ENCODE assay signal across 32 cellular contexts in genomic region chr3:155035553-155035952, GRCh38. TPM values are rescaled to one million over a fixed set of nuclear protein-coding genes. Genes with fewer than 3 reads are reported as not detected.
"Had no signal": no experiment of that assay in that cellular context is flagged by ENCODE, and none has a peak within 500 bp of the region (broad histone marks: within the 10 kb centered on the region; RNA-seq: fewer than 3 reads in every experiment).

No MANE protein-coding gene starts in this region.

- H3K4me3 ChIP-seq: body of pancreas, breast epithelium, SJCRH30, SK-N-MC had no signal

- H3K36me3 Mint-ChIP-seq: activated naive CD4-positive, alpha-beta T cell treated with anti-CD3 and anti-CD28 coated beads, Interleukin-2, amount 50 U/mL, for 24 hours; activated naive CD8-positive, alpha-beta T cell treated with anti-CD3 and anti-CD28 coated beads, Interleukin-2, amount 10 ng/mL, durations not matched to agents 7 days and 5 days had no signal

- DNase-seq: activated CD4-positive, alpha-beta T cell treated with anti-CD3 and anti-CD28 coated beads, Interleukin-2, amount 10 ng/mL, durations not matched to agents 24 days and 14 days; activated CD4-positive, alpha-beta T cell treated with anti-CD3 and anti-CD28 coated beads, Interleukin-2, amount 50 U/mL, for 4 hours; activated CD8-positive, alpha-beta T cell treated with anti-CD3 and anti-CD28 coated beads for 36 hours; activated gamma-delta T cell; activated naive CD4-positive, alpha-beta T cell treated with Interleukin-2 at 50 U/mL for 16 hours; activated naive CD8-positive, alpha-beta T cell treated with anti-CD3 and anti-CD28 coated beads, Interleukin-2, amount 10 ng/mL, durations not matched to agents 7 days and 5 days; activated T-cell treated with anti-CD3 and anti-CD28 coated beads, Interleukin-2, amount 50 U/mL, for 1 hour; activated T-cell treated with anti-CD3 and anti-CD28 coated beads, Interleukin-2, amount 50 U/mL, for 72 hours; body of pancreas; cerebellar nuclear complex; Kasumi-1; KG1; NCI-H1092 treated with DMSO at 0.1 percent for 48 hours; NCI-H1417; NCI-H146; NCI-H187; NCI-H2029 treated with DMSO at 0.1 percent for 48 hours; NCI-H2107; NCI-H2171; NCI-H510A; NCI-H526; NCI-H748 treated with DMSO at 0.1 percent for 48 hours; SHP77; SJCRH30 had no signal

- H3K9me3 Mint-ChIP-seq: activated CD4-positive, alpha-beta T cell treated with anti-CD3 and anti-CD28 coated beads, Interleukin-2, amount 10 ng/mL, durations not matched to agents 24 days and 14 days; activated naive CD4-positive, alpha-beta T cell treated with anti-CD3 and anti-CD28 coated beads, Interleukin-2, amount 50 U/mL, for 24 hours; activated naive CD8-positive, alpha-beta T cell treated with anti-CD3 and anti-CD28 coated beads, Interleukin-2, amount 10 ng/mL, durations not matched to agents 7 days and 5 days; activated T-helper 2 cell treated with anti-CD3 and anti-CD28 coated beads, Interferon-gamma antibody, Interleukin-2, Interleukin-4, amounts not matched to agents 10 μg/mL and 5 μg/mL and 100 μg/mL, durations not matched to agents 14 hours and 24 hours and 36 hours; T-helper 1 cell treated with Interleukin-12 subunit alpha and Interleukin-12 subunit beta and Interleukin-4 antibody, amounts not matched to agents 30 μg/mL and 1 μg/mL, for 36 hours; T-helper 2 cell treated with Interferon-gamma antibody and Interleukin-4, amounts not matched to agents 5 μg/mL and 100 μg/mL, for 36 hours had no signal

- H3K4me1 ChIP-seq: body of pancreas, breast epithelium had no signal

- ATAC-seq: activated CD8-positive, alpha-beta T cell treated with anti-CD3 and anti-CD28 coated beads for 36 hours; activated T-cell treated with anti-CD3 and anti-CD28 coated beads, Interleukin-2, amount 50 U/mL, for 72 hours; body of pancreas; Panc1 had no signal

- H3K9me3 ChIP-seq: body of pancreas, breast epithelium, SJCRH30 had no signal

- H3K27me3 ChIP-seq: body of pancreas, breast epithelium, SJCRH30 had no signal

- H3K36me3 ChIP-seq: breast epithelium, SJCRH30 had no signal

- H3K4me3 Mint-ChIP-seq: activated CD4-positive, alpha-beta T cell treated with anti-CD3 and anti-CD28 coated beads, Interleukin-2, amount 10 ng/mL, durations not matched to agents 24 days and 14 days; activated CD8-positive, alpha-beta T cell treated with anti-CD3 and anti-CD28 coated beads for 36 hours; activated naive CD4-positive, alpha-beta T cell treated with anti-CD3 and anti-CD28 coated beads, Interleukin-2, amount 50 U/mL, for 24 hours; activated naive CD8-positive, alpha-beta T cell treated with anti-CD3 and anti-CD28 coated beads, Interleukin-2, amount 10 ng/mL, durations not matched to agents 7 days and 5 days; activated T-cell treated with anti-CD3 and anti-CD28 coated beads, Interleukin-2, amount 50 U/mL, for 72 hours; T-helper 1 cell treated with Interleukin-12 subunit alpha and Interleukin-12 subunit beta and Interleukin-4 antibody, amounts not matched to agents 30 μg/mL and 1 μg/mL, for 36 hours; T-helper 2 cell treated with Interferon-gamma antibody and Interleukin-4, amounts not matched to agents 5 μg/mL and 100 μg/mL, for 36 hours had no signal

- H3K27ac ChIP-seq: body of pancreas, breast epithelium, SJCRH30 had no signal

- H3K27ac Mint-ChIP-seq: activated CD4-positive, alpha-beta T cell treated with anti-CD3 and anti-CD28 coated beads, Interleukin-2, amount 10 ng/mL, durations not matched to agents 24 days and 14 days; activated CD8-positive, alpha-beta T cell treated with anti-CD3 and anti-CD28 coated beads for 36 hours; activated naive CD4-positive, alpha-beta T cell treated with anti-CD3 and anti-CD28 coated beads, Interleukin-2, amount 50 U/mL, for 24 hours; activated naive CD8-positive, alpha-beta T cell treated with anti-CD3 and anti-CD28 coated beads, Interleukin-2, amount 10 ng/mL, durations not matched to agents 7 days and 5 days; activated T-cell treated with anti-CD3 and anti-CD28 coated beads, Interleukin-2, amount 50 U/mL, for 72 hours; activated T-helper 2 cell treated with anti-CD3 and anti-CD28 coated beads, Interferon-gamma antibody, Interleukin-2, Interleukin-4, amounts not matched to agents 10 μg/mL and 5 μg/mL and 100 μg/mL, durations not matched to agents 14 hours and 24 hours and 36 hours; T-helper 1 cell treated with Interleukin-12 subunit alpha and Interleukin-12 subunit beta and Interleukin-4 antibody, amounts not matched to agents 30 μg/mL and 1 μg/mL, for 36 hours; T-helper 2 cell treated with Interferon-gamma antibody and Interleukin-4, amounts not matched to agents 5 μg/mL and 100 μg/mL, for 36 hours had no signal

- H3K4me1 Mint-ChIP-seq: activated CD4-positive, alpha-beta T cell treated with anti-CD3 and anti-CD28 coated beads, Interleukin-2, amount 10 ng/mL, durations not matched to agents 24 days and 14 days; activated naive CD4-positive, alpha-beta T cell treated with anti-CD3 and anti-CD28 coated beads, Interleukin-2, amount 50 U/mL, for 24 hours; activated naive CD8-positive, alpha-beta T cell treated with anti-CD3 and anti-CD28 coated beads, Interleukin-2, amount 10 ng/mL, durations not matched to agents 7 days and 5 days had no signal

- H3K27me3 Mint-ChIP-seq: activated CD4-positive, alpha-beta T cell treated with anti-CD3 and anti-CD28 coated beads, Interleukin-2, amount 10 ng/mL, durations not matched to agents 24 days and 14 days; activated CD8-positive, alpha-beta T cell treated with anti-CD3 and anti-CD28 coated beads for 36 hours; activated naive CD4-positive, alpha-beta T cell treated with anti-CD3 and anti-CD28 coated beads, Interleukin-2, amount 50 U/mL, for 24 hours; activated naive CD8-positive, alpha-beta T cell treated with anti-CD3 and anti-CD28 coated beads, Interleukin-2, amount 10 ng/mL, durations not matched to agents 7 days and 5 days had no signal

RNA-seq across cellular contexts. Expression of gene MME, which starts 44.6 kb away (rescaled TPM):
- total RNA-seq: activated CD4-positive, alpha-beta T cell treated with anti-CD3 and anti-CD28 coated beads, Interleukin-2, amount 10 ng/mL, durations not matched to agents 24 days and 14 days; activated CD8-positive, alpha-beta memory T cell treated with anti-CD3 and anti-CD28 coated beads for 36 hours; activated CD8-positive, alpha-beta T cell treated with anti-CD3 and anti-CD28 coated beads for 36 hours; activated T-cell treated with anti-CD3 and anti-CD28 coated beads, Interleukin-2, amount 50 U/mL, for 72 hours; activated T-helper 2 cell treated with anti-CD3 and anti-CD28 coated beads, Interferon-gamma antibody, Interleukin-2, Interleukin-4, amounts not matched to agents 10 μg/mL and 5 μg/mL and 100 μg/mL, durations not matched to agents 14 hours and 24 hours and 36 hours had no signal
